In the genomic region with DNA sequence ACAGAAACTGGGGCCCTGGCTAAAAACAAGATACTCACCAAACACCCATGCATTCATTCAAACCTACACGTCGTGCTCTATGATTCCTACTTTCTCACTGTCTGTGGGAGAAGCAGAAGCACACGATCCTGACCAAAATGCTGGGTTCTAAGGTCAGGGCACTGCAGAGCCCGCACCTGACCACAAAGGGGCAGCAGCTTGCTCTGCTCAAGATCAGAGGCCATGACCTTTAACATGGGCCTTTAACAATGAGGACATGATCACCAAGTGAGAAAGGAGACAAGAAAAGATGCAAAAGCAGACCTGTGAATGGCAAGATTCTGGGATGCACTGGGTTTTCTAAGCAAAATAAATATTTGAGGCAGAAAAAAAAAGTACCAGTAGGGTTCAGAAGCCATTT, we compare ENCODE assay signal across 15 cellular contexts. TPM values are rescaled to one million over a fixed set of nuclear protein-coding genes. Genes with fewer than 3 reads are reported as not detected.
DNase-seq lines count a peak whose midpoint lies in the region; ATAC-seq and TF ChIP-seq lines count a peak whose summit lies in the region.
"Had no signal": no experiment of that assay in that cellular context is flagged by ENCODE, and none has a peak within 500 bp of the region (broad histone marks: within the 10 kb centered on the region; RNA-seq: fewer than 3 reads in every experiment).

No MANE protein-coding gene starts in this region.

- no TSS peak for BruUV-seq in PC-3 (replicated peaks; lab: Mats Ljungman, UMichigan)

- POLR2A ChIA-PET in PC-3 (lab: Charles Lee; ENCODE audit: unreplicated experiment) = interaction anchor here (0.6 kb wide), 2 partner anchors 89 to 165 kb away, joined by 4 to 9 read pairs; no protein-coding TSS in a partner anchor

- peak; percentile 48 for TF ChIP-seq CTCF in C4-2B (conservative IDR thresholded peaks at IDR 0.05)
- peak; percentile 46 for TF ChIP-seq CTCF in GM13977 (IDR thresholded peaks at IDR 0.05; ENCODE audit: extremely low read depth, insufficient read depth, missing control alignments)
- 0 out of 2 replicates have a peak, but pooled peaks have one; percentile 30 for TF ChIP-seq CTCF in PC-3 (conservative IDR thresholded peaks at IDR 0.05; ENCODE audit: low read depth, low read length)

- no peak for ATAC-seq in PC-3
- no peak for ATAC-seq in GM21515 (IDR thresholded peaks at IDR 0.05; ENCODE audit: unreplicated experiment)
- ATAC-seq: activated T-cell treated with anti-CD3 and anti-CD28 coated beads, Interleukin-2, amount 50 U/mL, for 4 hours; stimulated activated naive B cell treated with anti-CD40 and anti-IgM and Interleukin-4, amounts not matched to agents 10 μg/mL and 1 μg/mL and 100 μg/mL, for 72 hours; upper lobe of right lung had no signal

- H2AFZ ChIP-seq in PC-3 (ENCODE audit: low read length) = no peak overlapping the region

- H3K27ac ChIP-seq in C4-2B (no peak overlapping the region), PC-3 (ENCODE audit: low read length) (no peak overlapping the region)
- H3K27ac ChIP-seq: skin epidermis, upper lobe of right lung had no signal

- DNase-seq in GM13977 (ENCODE audit: low spot score) = no peak
- DNase-seq in PC-3 = no peak
- DNase-seq in iPS DF 19.7 (ENCODE audit: low read depth, low spot score) = peak; percentile 20
- DNase-seq in SHP77 (lab: John Stamatoyannopoulos, UW) = no peak
- no peak for DNase-seq in T1000 (lab: John Stamatoyannopoulos, UW)
- DNase-seq in GF-D8 (lab: John Stamatoyannopoulos, UW) = no peak
- DNase-seq: activated CD4-positive, alpha-beta T cell treated with anti-CD3 and anti-CD28 coated beads, Interleukin-2, amount 10 ng/mL, durations not matched to agents 7 days and 5 days; activated T-cell treated with anti-CD3 and anti-CD28 coated beads, Interleukin-2, amount 50 U/mL, for 4 hours; NCI-H2029 treated with DMSO at 0.1 percent for 48 hours; NCI-H526 treated with DMSO at 0.1 percent for 48 hours; stimulated activated naive B cell treated with anti-CD40 and anti-IgM and Interleukin-4, amounts not matched to agents 10 μg/mL and 1 μg/mL and 100 μg/mL, for 72 hours; upper lobe of right lung had no signal

- H3K27me3 ChIP-seq in PC-3 (ENCODE audit: low read length) = no peaks in the 10 kb centered on the region
- H3K27me3 ChIP-seq: upper lobe of right lung had no signal

- H3K9me3 ChIP-seq in PC-3 (ENCODE audit: low read length) = no peaks in the 10 kb centered on the region
- H3K9me3 ChIP-seq: upper lobe of right lung had no signal

- H3K4me2 ChIP-seq in PC-3 (ENCODE audit: low read length) = no peak overlapping the region

- H3K9ac ChIP-seq in PC-3 (ENCODE audit: low read length) = no peak overlapping the region

- no peaks in the 10 kb centered on the region for H3K79me2 ChIP-seq in PC-3 (ENCODE audit: low read length)

- no peaks in the 10 kb centered on the region for H3F3A ChIP-seq in PC-3 (ENCODE audit: low read length, unreplicated experiment)

- intact Hi-C loops in PC-3 (cut with micrococcal nuclease) = loop anchor here (10.0 kb wide), 1 partner anchor 48 kb away; no protein-coding TSS in a partner anchor

- CTCF ChIA-PET in PC-3 (lab: Charles Lee) = no interaction called here

- peaks cover 48% of the 10 kb centered on the region for H3K36me3 ChIP-seq in PC-3 (ENCODE audit: low read depth, low read length)

- in situ Hi-C loops in GM13977 (cut with MboI; ENCODE audit: low pct_unique_long_range_greater_than_20kb, low sequenced_read_pairs, unreplicated experiment) = no loop called here

- no peaks in the 10 kb centered on the region for H3K9me2 ChIP-seq in PC-3 (replicated peaks; ENCODE audit: low read length)

- no peaks in the 10 kb centered on the region for H4K20me1 ChIP-seq in PC-3 (ENCODE audit: low read length)

- H3K4me1 ChIP-seq in PC-3 (ENCODE audit: insufficient read depth, low read length) = peaks cover 20% of the 10 kb centered on the region
- H3K4me1 ChIP-seq: upper lobe of right lung had no signal

- H3K4me3 ChIP-seq in PC-3 (ENCODE audit: low read length) = no peak overlapping the region
- H3K4me3 ChIP-seq: skin epidermis, upper lobe of right lung had no signal

RNA-seq across cellular contexts. Expression of gene VPS33A, which starts 40.1 kb away (rescaled TPM):
- 22.2 and 40.8 TPM in 2 replicates for total RNA-seq in PC-3 (2014; rRNA removed)
